In the genomic region with DNA sequence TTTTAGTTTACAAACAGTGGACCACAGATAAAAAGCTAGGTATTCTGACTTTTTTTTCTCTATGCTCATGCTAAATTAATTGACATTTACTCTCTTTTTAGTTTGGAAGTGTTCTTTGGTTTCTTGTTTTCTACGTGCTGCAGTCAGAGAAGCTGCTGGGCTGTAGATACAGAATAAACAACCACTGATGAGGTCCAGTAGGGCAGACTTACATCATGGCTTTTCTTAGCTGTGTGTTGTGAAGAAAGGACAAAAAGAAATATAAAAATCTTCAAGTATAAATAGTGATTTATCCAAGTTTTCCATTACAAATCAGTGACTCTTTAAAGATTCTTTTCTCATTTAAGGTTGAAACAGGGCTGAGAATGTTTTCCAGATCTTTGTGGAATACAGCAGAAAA, we compare ENCODE assay signal across 29 cellular contexts.
DNase-seq lines count a peak whose midpoint lies in the region; ATAC-seq and TF ChIP-seq lines count a peak whose summit lies in the region.
"Had no signal": no experiment of that assay in that cellular context is flagged by ENCODE, and none has a peak within 500 bp of the region (broad histone marks: within the 10 kb centered on the region; RNA-seq: fewer than 3 reads in every experiment).

No MANE protein-coding gene starts in this region.

- WGBS in sigmoid colon, 2 donors, result 74 to 76% methylated on average over 1 of the region's 1 CpG

- H3K27ac Mint-ChIP-seq in endothelial cell (ENCODE audit: unreplicated experiment), result no peak overlapping the region
- H3K27ac Mint-ChIP-seq: CD4-positive, alpha-beta memory T cell; GM23338 had no signal

- intact Hi-C loops in left ventricle myocardium inferior (cut with micrococcal nuclease) (loop anchor here (10.0 kb wide), 1 partner anchor 95 kb away; no protein-coding TSS in a partner anchor), left cardiac atrium (cut with DNase I) (loop anchor here in 1 of 2 donors (10.0 kb wide), 1 partner anchor 105 kb away; no protein-coding TSS in a partner anchor), sigmoid colon (cut with DNase I) (loop anchor here (5.0 kb wide), 1 partner anchor 93 kb away; no protein-coding TSS in a partner anchor), uterus (cut with DNase I; ENCODE audit: low total_unique reads) (no loop called here)

- H3K4me1 ChIP-seq in left ventricle myocardium inferior, result peaks cover 68% of the 10 kb centered on the region
- peaks cover 0 to 73% (median 55%) of the 10 kb centered on the region in 4 donors for H3K4me1 ChIP-seq in sigmoid colon
- peaks cover 0 to 10% of the 10 kb centered on the region in 2 donors for H3K4me1 ChIP-seq in uterus

- H3K27me3 Mint-ChIP-seq in endothelial cell (ENCODE audit: unreplicated experiment), result no peaks in the 10 kb centered on the region
- H3K27me3 Mint-ChIP-seq: brain; CD4-positive, alpha-beta memory T cell had no signal

- H3K27ac ChIP-seq in left ventricle myocardium inferior (replicated peaks) (peak overlapping the region; percentile 7), sigmoid colon (peak overlapping the region in 3 of 4 donors; percentile 15 to 84 (median 76)), uterus (peak overlapping the region; percentile 76 to 79)
- H3K27ac ChIP-seq: foreskin keratinocyte, KMS-11, VCaP had no signal

- H3K27me3 ChIP-seq in left ventricle myocardium inferior (ENCODE audit: low read depth) (no peaks in the 10 kb centered on the region), sigmoid colon (no peaks in the 10 kb centered on the region), uterus (no peaks in the 10 kb centered on the region)
- H3K27me3 ChIP-seq: foreskin keratinocyte had no signal

- H3K36me3 ChIP-seq in left ventricle myocardium inferior (no peaks in the 10 kb centered on the region), sigmoid colon (no peaks in the 10 kb centered on the region), uterus (no peaks in the 10 kb centered on the region)

- no peaks in the 10 kb centered on the region for H3K9me3 ChIP-seq in left ventricle myocardium inferior (replicated peaks)
- no peaks in the 10 kb centered on the region for H3K9me3 ChIP-seq in sigmoid colon
- no peaks in the 10 kb centered on the region for H3K9me3 ChIP-seq in uterus

- no peaks in the 10 kb centered on the region for H3K36me3 Mint-ChIP-seq in endothelial cell (ENCODE audit: low read depth, unreplicated experiment)
- H3K36me3 Mint-ChIP-seq: brain had no signal

- H3K4me3 ChIP-seq in left ventricle myocardium inferior (no peak overlapping the region), sigmoid colon (no peak overlapping the region), uterus (no peak overlapping the region)
- H3K4me3 ChIP-seq: GM23338 had no signal

- TF ChIP-seq POLR2A in sigmoid colon (IDR thresholded peaks at IDR 0.05) (no peak), uterus (IDR thresholded peaks at IDR 0.05) (no peak)

- H3K4me3 Mint-ChIP-seq in endothelial cell (ENCODE audit: unreplicated experiment), result no peak overlapping the region
- H3K4me3 Mint-ChIP-seq: activated T-cell treated with anti-CD3 and anti-CD28 coated beads, Interleukin-2, amount 50 U/mL, for 4 hours; brain; CD4-positive, alpha-beta memory T cell; GM23338; HFFc6; nephron progenitor cell had no signal

- H3K9me3 Mint-ChIP-seq in endothelial cell (ENCODE audit: unreplicated experiment), result no peaks in the 10 kb centered on the region
- H3K9me3 Mint-ChIP-seq: activated T-cell treated with anti-CD3 and anti-CD28 coated beads, Interleukin-2, amount 50 U/mL, for 4 hours; brain; CD4-positive, alpha-beta memory T cell; GM23338; HFFc6; nephron progenitor cell had no signal

- no peak for ATAC-seq in left cardiac atrium
- ATAC-seq: activated T-cell treated with anti-CD3 and anti-CD28 coated beads, Interleukin-2, amount 50 U/mL, for 4 hours; foreskin keratinocyte; GM12878; GM23338; right cardiac atrium had no signal

- peaks cover 9% of the 10 kb centered on the region for H3K4me1 Mint-ChIP-seq in endothelial cell (ENCODE audit: unreplicated experiment)

- DNase-seq in left ventricle myocardium inferior, result no peak
- DNase-seq in left cardiac atrium, result no peak
- DNase-seq in iris pigment epithelial cell (ENCODE audit: low read depth), result peak; percentile 43
- no peak for DNase-seq in sigmoid colon
- no peak for DNase-seq in uterus
- no peak for DNase-seq in NCI-H524 (lab: John Stamatoyannopoulos, UW)
- no peak for DNase-seq in NCI-H2107 (lab: John Stamatoyannopoulos, UW)
- DNase-seq in endothelial cell (ENCODE audit: low spot score), result no peak
- DNase-seq: activated CD4-positive, alpha-beta T cell treated with anti-CD3 and anti-CD28 coated beads for 48 hours; activated gamma-delta T cell treated with Interleukin-2 at 50 U/mL for 16 hours; activated T-cell treated with anti-CD3 and anti-CD28 coated beads, Interleukin-2, amount 50 U/mL, for 4 hours; CD4-positive, alpha-beta memory T cell; effector CD8-positive, alpha-beta T cell; EL; foreskin keratinocyte; HFFc6; midbrain; NCI-H1436 treated with DMSO at 0.1 percent for 48 hours; NCI-H446; nephron progenitor cell; right cardiac atrium; SHP77 treated with DMSO at 0.1 percent for 48 hours; stimulated activated CD4-positive, alpha-beta T cell treated with anti-CD3 and anti-CD28 coated beads, Interleukin-15, amount 100 ng/mL, for 24 hours; stimulated activated naive CD4-positive, alpha-beta T cell had no signal

- no peak for TF ChIP-seq EP300 in sigmoid colon (IDR thresholded peaks at IDR 0.05)

- TF ChIP-seq CTCF in left ventricle myocardium inferior (IDR thresholded peaks at IDR 0.05; ENCODE audit: borderline replicate concordance) (no peak), sigmoid colon (IDR thresholded peaks at IDR 0.05) (no peak), uterus (IDR thresholded peaks at IDR 0.05) (no peak), endothelial cell (IDR thresholded peaks at IDR 0.05; ENCODE audit: unreplicated experiment) (no peak)

Comparison
In these comparisons a context has a peak if more than half of its experiments do, and no peak if none do; other contexts are left out.
1. H3K27ac ChIP-seq: peak in every context shown above with its lines; median percentile 78 in uterus; 76 in sigmoid colon; 7 in left ventricle myocardium inferior.